ENCODE assay signal across 8 cellular contexts in genomic region chr1:217630711-217631591, GRCh38. TPM values are rescaled to one million over a fixed set of nuclear protein-coding genes. Genes with fewer than 3 reads are reported as not detected.
A peak's percentile ranks its signal among the peaks of the same experiment; 100 is the strongest.
DNase-seq lines count a peak whose midpoint lies in the region; ATAC-seq and TF ChIP-seq lines count a peak whose summit lies in the region.

GPATCH2 (minus strand) TSS chr1:217631090; CDS start chr1:217630971, 119 bp downstream.
A gene with protein sequence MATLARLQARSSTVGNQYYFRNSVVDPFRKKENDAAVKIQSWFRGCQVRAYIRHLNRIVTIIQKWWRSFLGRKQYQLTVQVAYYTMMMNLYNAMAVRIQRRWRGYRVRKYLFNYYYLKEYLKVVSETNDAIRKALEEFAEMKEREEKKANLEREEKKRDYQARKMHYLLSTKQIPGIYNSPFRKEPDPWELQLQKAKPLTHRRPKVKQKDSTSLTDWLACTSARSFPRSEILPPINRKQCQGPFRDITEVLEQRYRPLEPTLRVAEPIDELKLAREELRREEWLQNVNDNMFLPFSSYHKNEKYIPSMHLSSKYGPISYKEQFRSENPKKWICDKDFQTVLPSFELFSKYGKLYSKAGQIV (plus strand): TSS chr1:217631344. CDS start chr1:217631379, 35 bp downstream.

- H3K27ac ChIP-seq in right cardiac atrium (ENCODE audit: low read length) (peak within 1 kb of the TSS; percentile 85), uterus (peak within 1 kb of the TSS; percentile 75 to 86)

- intact Hi-C loops in right cardiac atrium (cut with DNase I) = no loop called here
- intact Hi-C loops in uterus (cut with DNase I; ENCODE audit: low total_unique reads) = no loop called here

- H3K36me3 ChIP-seq in uterus = no peaks in the 10 kb centered on the region

- ATAC-seq in HG02870 (IDR thresholded peaks at IDR 0.05; ENCODE audit: unreplicated experiment) (peak; percentile 96), right cardiac atrium (peak; percentile 97 to 98)

- TF ChIP-seq CTCF in uterus (IDR thresholded peaks at IDR 0.05) = peak in 3 of 4 experiments; percentile 11 to 48 (median 39)

- peaks cover 5% of the 10 kb centered on the region for H3K27me3 Mint-ChIP-seq in T-helper 1 cell treated with Interleukin-12 subunit alpha and Interleukin-12 subunit beta and Interleukin-4 antibody, amounts not matched to agents 30 μg/mL and 1 μg/mL, for 36 hours (ENCODE audit: low read depth)

- H3K4me3 Mint-ChIP-seq in T-helper 1 cell treated with Interleukin-12 subunit alpha and Interleukin-12 subunit beta and Interleukin-4 antibody, amounts not matched to agents 30 μg/mL and 1 μg/mL, for 36 hours = peak within 1 kb of the TSS; percentile 92

- H3K4me3 ChIP-seq in right cardiac atrium (ENCODE audit: low read length) = peak within 1 kb of the TSS; percentile 84
- peak within 1 kb of the TSS; percentile 78 to 81 for H3K4me3 ChIP-seq in uterus

- H3K4me1 Mint-ChIP-seq in T-helper 1 cell treated with Interleukin-12 subunit alpha and Interleukin-12 subunit beta and Interleukin-4 antibody, amounts not matched to agents 30 μg/mL and 1 μg/mL, for 36 hours (ENCODE audit: low read depth) = peaks cover 17% of the 10 kb centered on the region

- H3K27me3 ChIP-seq in right cardiac atrium (ENCODE audit: control insufficient read depth, insufficient read depth) (no peaks in the 10 kb centered on the region), uterus (no peaks in the 10 kb centered on the region)

- no peaks in the 10 kb centered on the region for H3K4me1 ChIP-seq in right cardiac atrium (ENCODE audit: control insufficient read depth, insufficient read depth, low read length)
- no peaks in the 10 kb centered on the region for H3K4me1 ChIP-seq in uterus

- TF ChIP-seq POLR2A in GM15510 (IDR thresholded peaks at IDR 0.05; ENCODE audit: borderline replicate concordance, extremely low read depth, insufficient read length) = peak; percentile 78
- TF ChIP-seq POLR2A in uterus (IDR thresholded peaks at IDR 0.05) = no peak

- H3K9me3 Mint-ChIP-seq in T-helper 1 cell treated with Interleukin-12 subunit alpha and Interleukin-12 subunit beta and Interleukin-4 antibody, amounts not matched to agents 30 μg/mL and 1 μg/mL, for 36 hours = no peaks in the 10 kb centered on the region

- DNase-seq in NCI-H146 (lab: John Stamatoyannopoulos, UW) = peak; percentile 91
- DNase-seq in amygdala (lab: John Stamatoyannopoulos, UW) = peak in 55 of 56 donors; percentile 17 to 98 (median 64)
- peak; percentile 84 to 90 (median 89) for DNase-seq in right cardiac atrium
- peak; percentile 74 for DNase-seq in pulmonary artery endothelial cell (ENCODE audit: low read depth, low spot score)
- peak; percentile 68 to 73 for DNase-seq in uterus

- WGBS in right cardiac atrium = under 1% methylated on average over 42 of the region's 42 CpGs

- no peaks in the 10 kb centered on the region for H3K9me3 ChIP-seq in right cardiac atrium (ENCODE audit: control insufficient read depth, low read length)
- no peaks in the 10 kb centered on the region for H3K9me3 ChIP-seq in uterus

- peaks cover 2% of the 10 kb centered on the region for H3K36me3 Mint-ChIP-seq in T-helper 1 cell treated with Interleukin-12 subunit alpha and Interleukin-12 subunit beta and Interleukin-4 antibody, amounts not matched to agents 30 μg/mL and 1 μg/mL, for 36 hours (ENCODE audit: low read depth)

- peak within 1 kb of the TSS; percentile 99 for H3K27ac Mint-ChIP-seq in T-helper 1 cell treated with Interleukin-12 subunit alpha and Interleukin-12 subunit beta and Interleukin-4 antibody, amounts not matched to agents 30 μg/mL and 1 μg/mL, for 36 hours

RNA-seq across cellular contexts. Expression of gene GPATCH2, which starts in this region (rescaled TPM):
- 10 to 100 TPM in 2 of 4 donors, 1 to 10 TPM in 2; 9.0 to 11.6 (median 9.9) TPM for total RNA-seq in right cardiac atrium
- 3.9 TPM for polyA plus RNA-seq in right cardiac atrium
- total RNA-seq in pulmonary artery endothelial cell = 13.0 and 18.9 TPM in 2 replicates
- total RNA-seq in uterus = 10 to 100 TPM; 13.1 to 50.3 (median 19.2) TPM

RNA-seq across cellular contexts. Expression of the second gene that starts in this region (rescaled TPM):
- total RNA-seq in right cardiac atrium (1 to 10 TPM in 3 of 4 donors, under 1 TPM in 1; 0.62 to 2.5 (median 1.6) TPM), pulmonary artery endothelial cell (0.07 TPM in 1 of 2 replicates, not detected in the other), uterus (1 to 10 TPM in 1 of 4 donors, under 1 TPM in 1, not detected in 2; 0.52 to 2.4 TPM)
- polyA plus RNA-seq in right cardiac atrium = 0.79 TPM

Comparison
In these comparisons a context has a peak if more than half of its experiments do, and no peak if none do; other contexts are left out.
1. Peak in every context shown above with its lines: DNase-seq, ATAC-seq, H3K4me3 ChIP-seq and H3K27ac ChIP-seq.